In the genomic region with DNA sequence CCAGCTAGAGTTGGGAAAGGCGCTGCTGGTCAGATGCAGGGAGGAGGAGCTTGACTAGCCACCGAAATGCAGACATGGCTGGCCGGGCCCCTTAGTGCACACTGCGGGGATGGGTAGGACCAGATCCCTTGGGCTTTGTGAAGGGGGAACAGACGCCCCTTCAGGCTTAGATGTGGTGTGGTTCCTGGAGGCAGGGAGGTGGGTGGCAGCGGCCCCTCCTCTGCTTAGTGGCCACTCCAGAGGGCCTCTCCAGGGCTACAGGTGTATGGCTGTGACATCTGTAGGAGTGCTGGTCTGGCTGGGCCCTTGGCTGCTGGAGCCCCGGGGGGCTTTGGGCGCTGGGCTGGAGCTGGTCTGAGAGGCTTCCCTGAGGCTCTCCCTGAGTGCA, we compare ENCODE assay signal across 10 cellular contexts. TPM values are rescaled to one million over a fixed set of nuclear protein-coding genes. Genes with fewer than 3 reads are reported as not detected.
DNase-seq lines count a peak whose midpoint lies in the region; ATAC-seq and TF ChIP-seq lines count a peak whose summit lies in the region.
"Had no signal": no experiment of that assay in that cellular context is flagged by ENCODE, and none has a peak within 500 bp of the region (broad histone marks: within the 10 kb centered on the region; RNA-seq: fewer than 3 reads in every experiment).

No MANE protein-coding gene starts in this region.

- H3K14ac ChIP-seq in trophoblast cell (ENCODE audit: low read length): no peak overlapping the region

- H4K8ac ChIP-seq in trophoblast cell (ENCODE audit: low read depth, low read length): no peak overlapping the region

- TF ChIP-seq CTCF in vagina (IDR thresholded peaks at IDR 0.05): no peak

- no peak overlapping the region for H2BK120ac ChIP-seq in trophoblast cell (ENCODE audit: insufficient read depth, low read length, poor library complexity)

- no peak overlapping the region for H2BK5ac ChIP-seq in trophoblast cell (ENCODE audit: low read depth, low read length, poor library complexity)

- peak overlapping the region; percentile 19 for H3K4me3 ChIP-seq in Jurkat, Clone E6-1 (ENCODE audit: low read length)
- H3K4me3 ChIP-seq in trophoblast cell (ENCODE audit: low read depth, low read length) (no peak overlapping the region), vagina (no peak overlapping the region)
- H3K4me3 ChIP-seq: thoracic aorta had no signal

- no peak overlapping the region for H2BK12ac ChIP-seq in trophoblast cell (ENCODE audit: low read length)

- no peak overlapping the region for H3K4ac ChIP-seq in trophoblast cell (ENCODE audit: low read depth, low read length)

- peaks cover 23 to 33% of the 10 kb centered on the region in 2 experiments for H3K4me1 ChIP-seq in trophoblast cell (ENCODE audit: control insufficient read depth in 1 of 2, insufficient read depth in 2 of 2, low read length in 2 of 2)
- H3K4me1 ChIP-seq in vagina: peaks cover 49% of the 10 kb centered on the region

- peaks cover 3% of the 10 kb centered on the region for H3K79me1 ChIP-seq in trophoblast cell (ENCODE audit: low read length)

- intact Hi-C loops in vagina (cut with DNase I): loop anchor here (5.0 kb wide), 1 partner anchor 107 kb away; no protein-coding TSS in a partner anchor

- peak overlapping the region; percentile 97 for H3K4me3 Mint-ChIP-seq in activated naive CD8-positive, alpha-beta T cell treated with anti-CD3 and anti-CD28 coated beads, Interleukin-2, amount 50 U/mL, for 24 hours

- H3K36me3 Mint-ChIP-seq in activated naive CD8-positive, alpha-beta T cell treated with anti-CD3 and anti-CD28 coated beads, Interleukin-2, amount 50 U/mL, for 24 hours (ENCODE audit: low read depth): peaks cover 71% of the 10 kb centered on the region

- H4K91ac ChIP-seq in trophoblast cell (ENCODE audit: low read depth, low read length): no peak overlapping the region

- peak overlapping the region; percentile 35 for H2AK5ac ChIP-seq in trophoblast cell (ENCODE audit: low read length)

- H3K4me1 Mint-ChIP-seq in activated naive CD8-positive, alpha-beta T cell treated with anti-CD3 and anti-CD28 coated beads, Interleukin-2, amount 50 U/mL, for 24 hours: peaks cover 62% of the 10 kb centered on the region

- no peak for TF ChIP-seq POLR2A in vagina (IDR thresholded peaks at IDR 0.05)

- H4K12ac ChIP-seq in trophoblast cell (ENCODE audit: low read depth, low read length): no peak overlapping the region

- H3K36me3 ChIP-seq in trophoblast cell (ENCODE audit: control insufficient read depth in 1 of 2, insufficient read depth in 2 of 2, low read length in 2 of 2) (peaks cover 43 to 61% of the 10 kb centered on the region in 2 experiments), vagina (peaks cover 0 to 49% of the 10 kb centered on the region in 2 donors)

- no peaks in the 10 kb centered on the region for H3K9me3 Mint-ChIP-seq in activated naive CD8-positive, alpha-beta T cell treated with anti-CD3 and anti-CD28 coated beads, Interleukin-2, amount 50 U/mL, for 24 hours

- no peak overlapping the region for H3K9ac ChIP-seq in trophoblast cell (ENCODE audit: low read length)

- H3K9me3 ChIP-seq in trophoblast cell (ENCODE audit: insufficient read depth, low read depth, low read length) (no peaks in the 10 kb centered on the region), vagina (no peaks in the 10 kb centered on the region)
- H3K9me3 ChIP-seq: thoracic aorta had no signal

- H3K27ac ChIP-seq in trophoblast cell (ENCODE audit: low read depth, low read length): no peak overlapping the region
- H3K27ac ChIP-seq in vagina: no peak overlapping the region
- H3K27ac ChIP-seq: thoracic aorta had no signal

- no CpG with 5 or more reads among the region's 8 CpGs for WGBS in trophoblast cell (ENCODE audit: extremely low coverage, insufficient coverage, insufficient read length)

- no peak overlapping the region for H3K4me2 ChIP-seq in trophoblast cell (ENCODE audit: low read length)

- peak; percentile 25 for DNase-seq in NK-92 treated with Interleukin-12 subunit alpha and Interleukin-12 subunit beta, amount 100 ng/mL, for 24 hours (lab: John Stamatoyannopoulos, UW)
- DNase-seq in NK-92 (lab: John Stamatoyannopoulos, UW; ENCODE audit: unreplicated experiment): no peak
- DNase-seq in Jurkat, Clone E6-1 (ENCODE audit: low read depth, low spot score): no peak
- no peak for DNase-seq in activated naive CD8-positive, alpha-beta T cell treated with anti-CD3 and anti-CD28 coated beads, Interleukin-2, amount 50 U/mL, for 24 hours
- no peak for DNase-seq in trophoblast cell
- DNase-seq in NAMALWA (ENCODE audit: low spot score): no peak
- DNase-seq in vagina (ENCODE audit: extremely low spot score in 2 of 2): no peak
- DNase-seq in NCI-H187 (lab: John Stamatoyannopoulos, UW): no peak
- DNase-seq: NCI-H1048 had no signal

- H3K79me2 ChIP-seq in trophoblast cell (ENCODE audit: control insufficient read depth, insufficient read depth, low read length, poor library complexity): peaks cover 7% of the 10 kb centered on the region

- no peaks in the 10 kb centered on the region for H3K27me3 Mint-ChIP-seq in activated naive CD8-positive, alpha-beta T cell treated with anti-CD3 and anti-CD28 coated beads, Interleukin-2, amount 50 U/mL, for 24 hours

- no peak overlapping the region for H3K18ac ChIP-seq in trophoblast cell (ENCODE audit: low read length)

- H2AFZ ChIP-seq in trophoblast cell (ENCODE audit: insufficient read depth, low read length, poor library complexity): no peak overlapping the region

- H3K23ac ChIP-seq in trophoblast cell (ENCODE audit: low read length): no peak overlapping the region

- no peaks in the 10 kb centered on the region for H3K27me3 ChIP-seq in trophoblast cell (ENCODE audit: insufficient read depth, low read length)
- no peaks in the 10 kb centered on the region for H3K27me3 ChIP-seq in vagina

- peak overlapping the region; percentile 84 for H3K27ac Mint-ChIP-seq in activated naive CD8-positive, alpha-beta T cell treated with anti-CD3 and anti-CD28 coated beads, Interleukin-2, amount 50 U/mL, for 24 hours

- no peak for ATAC-seq in activated naive CD8-positive, alpha-beta T cell treated with anti-CD3 and anti-CD28 coated beads, Interleukin-2, amount 50 U/mL, for 24 hours

RNA-seq across cellular contexts. Expression of a gene that starts 5.9 kb away (rescaled TPM):
- polyA plus RNA-seq in Jurkat, Clone E6-1 (2012; ENCODE audit: insufficient read depth, insufficient read length): 382 TPM
- 46.7 and 49.4 TPM in 2 replicates for polyA plus RNA-seq in trophoblast cell (2013)
- 122 TPM for total RNA-seq in vagina

RNA-seq across cellular contexts. Expression of a gene that starts 14.4 kb away (rescaled TPM):
- polyA plus RNA-seq in Jurkat, Clone E6-1 (2012; ENCODE audit: insufficient read depth, insufficient read length): 87.7 TPM
- 23.5 and 24.5 TPM in 2 replicates for polyA plus RNA-seq in trophoblast cell (2013)
- 16.0 TPM for total RNA-seq in vagina

RNA-seq across cellular contexts. Expression of a gene that starts 14.7 kb away (rescaled TPM):
- 36.1 TPM for polyA plus RNA-seq in Jurkat, Clone E6-1 (2012; ENCODE audit: insufficient read depth, insufficient read length)
- polyA plus RNA-seq in trophoblast cell (2013): 17.8 and 19.4 TPM in 2 replicates
- 9.6 TPM for total RNA-seq in vagina

RNA-seq across cellular contexts. Expression of a gene that starts 40.5 kb away (rescaled TPM):
- 28.3 TPM for polyA plus RNA-seq in Jurkat, Clone E6-1 (2012; ENCODE audit: insufficient read depth, insufficient read length)
- 3.4 TPM in 2 replicates for polyA plus RNA-seq in trophoblast cell (2013)
- total RNA-seq in vagina: 9.1 TPM
